Comparison of ENCODE assay signal across 18 cellular contexts in the genomic region with DNA sequence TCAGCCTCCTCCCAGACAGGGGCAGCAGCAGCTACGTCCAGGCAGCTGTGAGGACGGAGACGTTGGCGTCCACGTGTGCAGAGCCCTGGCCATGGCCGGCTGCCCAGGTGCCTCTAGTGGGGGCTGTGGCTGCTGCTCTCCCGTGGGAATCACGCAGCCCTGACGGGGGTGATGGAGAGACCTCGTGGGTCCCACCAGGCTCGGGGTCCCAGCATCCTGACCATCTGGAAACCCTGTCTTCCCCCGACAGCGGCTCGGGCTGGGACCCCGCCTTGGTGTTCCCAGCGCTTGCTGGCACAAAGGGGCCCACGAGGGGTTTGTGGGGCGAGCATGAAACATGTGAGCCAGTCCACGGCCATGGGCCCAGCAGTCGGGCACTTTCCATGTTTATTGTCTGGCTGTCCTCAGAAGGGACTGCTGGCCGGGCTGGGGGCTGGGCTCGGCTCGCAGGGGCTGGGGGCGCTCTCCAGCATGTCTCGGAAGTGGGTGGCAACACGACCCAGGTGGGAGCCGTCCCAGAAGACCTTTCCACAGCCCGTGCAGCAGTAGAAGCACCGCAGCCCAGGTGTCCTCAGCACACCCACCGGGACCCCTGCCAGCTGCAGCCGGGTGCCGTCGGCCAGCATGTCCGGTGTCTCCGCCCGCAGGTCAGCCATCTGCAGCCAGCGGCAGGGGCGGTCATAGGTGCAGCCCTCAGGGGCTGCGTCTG. TPM values are rescaled to one million over a fixed set of nuclear protein-coding genes. Genes with fewer than 3 reads are reported as not detected.
A peak's percentile ranks its signal among the peaks of the same experiment; 100 is the strongest.
DNase-seq lines count a peak whose midpoint lies in the region; ATAC-seq, FAIRE-seq and TF ChIP-seq lines count a peak whose summit lies in the region.
"Had no signal": no experiment of that assay in that cellular context is flagged by ENCODE, and none has a peak within 500 bp of the region (broad histone marks: within the 10 kb centered on the region; RNA-seq: fewer than 3 reads in every experiment).

No MANE protein-coding gene starts in this region.

- POLR2A ChIA-PET in MCF 10A (lab: Yijun Ruan, JAX): no interaction called here

- TF ChIP-seq CTCF in breast epithelium (IDR thresholded peaks at IDR 0.05): no peak
- TF ChIP-seq CTCF in MCF 10A (IDR thresholded peaks at IDR 0.05; ENCODE audit: unreplicated experiment): no peak
- no peak for TF ChIP-seq CTCF in upper lobe of right lung (IDR thresholded peaks at IDR 0.05)
- no peak for TF ChIP-seq CTCF in D721Med (IDR thresholded peaks at IDR 0.05; ENCODE audit: insufficient read depth, missing control alignments)
- TF ChIP-seq CTCF in mammary epithelial cell (conservative IDR thresholded peaks at IDR 0.05 in 1 of 2, IDR thresholded peaks at IDR 0.05 in 1 of 2; ENCODE audit: extremely low read depth in 1 of 2, insufficient read depth in 1 of 2, low read depth in 1 of 2, low read length in 2 of 2): no peak

- H3K4me2 ChIP-seq in mammary epithelial cell (ENCODE audit: insufficient read depth, low read depth, low read length): no peak overlapping the region
- H3K4me2 ChIP-seq: smooth muscle cell had no signal

- dilution Hi-C loops in mammary epithelial cell (cut with HindIII; ENCODE audit: low sequenced_read_pairs): no loop called here

- TF ChIP-seq POLR2A in breast epithelium (IDR thresholded peaks at IDR 0.05): no peak

- H3K4me3 ChIP-seq in breast epithelium (peak overlapping the region; percentile 2 to 56 (median 5)), duodenal mucosa (ENCODE audit: low read depth in 1 of 2, low read length in 2 of 2) (peak overlapping the region; percentile 48 to 62), mucosa of rectum (ENCODE audit: low read length in 2 of 2) (peak overlapping the region; percentile 69 to 73), upper lobe of right lung (no peak overlapping the region), mammary epithelial cell (replicated peaks in 1 of 3; ENCODE audit: insufficient read depth in 1 of 3, low read depth in 2 of 3, low read length in 3 of 3) (no peak overlapping the region)
- H3K4me3 ChIP-seq: smooth muscle cell had no signal

- BruUV-seq in MCF 10A (replicated peaks; lab: Mats Ljungman, UMichigan): no TSS peak
- no TSS peak for BruUV-seq in mammary epithelial cell (replicated peaks; lab: Mats Ljungman, UMichigan)

- CTCF ChIA-PET in MCF 10A (lab: Yijun Ruan, JAX): no interaction called here
- CTCF ChIA-PET in mammary epithelial cell (lab: Charles Lee; ENCODE audit: low non-redundant PET): no interaction called here

- H3K79me2 ChIP-seq in mammary epithelial cell (ENCODE audit: insufficient read depth, low read length): no peaks in the 10 kb centered on the region

- H3K27me3 ChIP-seq in breast epithelium (peaks cover 0 to 2% of the 10 kb centered on the region in 2 donors), duodenal mucosa (ENCODE audit: control insufficient read depth in 1 of 2, insufficient read depth in 2 of 2, low read length in 2 of 2) (no peaks in the 10 kb centered on the region), mucosa of rectum (ENCODE audit: control insufficient read depth in 2 of 2, insufficient read depth in 2 of 2, low read length in 2 of 2) (no peaks in the 10 kb centered on the region), upper lobe of right lung (no peaks in the 10 kb centered on the region), mammary epithelial cell (ENCODE audit: insufficient read depth, low read length) (no peaks in the 10 kb centered on the region)

- in situ Hi-C loops in mammary epithelial cell (cut with MboI; ENCODE audit: low sequenced_read_pairs in 2 of 2): no loop called here

- no peaks in the 10 kb centered on the region for H3K27me3 Mint-ChIP-seq in MCF 10A (ENCODE audit: insufficient read depth, unreplicated experiment)
- H3K27me3 Mint-ChIP-seq: brain had no signal

- H3K9me3 ChIP-seq in breast epithelium: no peaks in the 10 kb centered on the region
- no peaks in the 10 kb centered on the region for H3K9me3 ChIP-seq in duodenal mucosa (ENCODE audit: control insufficient read depth in 1 of 2, low read length in 2 of 2)
- no peaks in the 10 kb centered on the region for H3K9me3 ChIP-seq in mucosa of rectum (ENCODE audit: control insufficient read depth in 2 of 2, low read length in 2 of 2)
- no peaks in the 10 kb centered on the region for H3K9me3 ChIP-seq in upper lobe of right lung
- no peaks in the 10 kb centered on the region for H3K9me3 ChIP-seq in mammary epithelial cell (replicated peaks; ENCODE audit: insufficient read depth, low read length)

- intact Hi-C loops in breast epithelium (cut with DNase I; ENCODE audit: low total_unique reads): no loop called here
- intact Hi-C loops in MCF 10A (cut with micrococcal nuclease): no loop called here
- intact Hi-C loops in upper lobe of right lung (cut with DNase I): no loop called here
- intact Hi-C loops in mammary epithelial cell (cut with micrococcal nuclease): no loop called here

- peaks cover 7% of the 10 kb centered on the region for H3K36me3 Mint-ChIP-seq in MCF 10A (ENCODE audit: insufficient read depth, unreplicated experiment)
- H3K36me3 Mint-ChIP-seq: brain had no signal

- H2AFZ ChIP-seq in mammary epithelial cell (ENCODE audit: low read depth, low read length): no peak overlapping the region

- no peaks in the 10 kb centered on the region for H3K9me3 Mint-ChIP-seq in MCF 10A (ENCODE audit: unreplicated experiment)
- H3K9me3 Mint-ChIP-seq: activated T-cell treated with anti-CD3 and anti-CD28 coated beads, Interleukin-2, amount 50 U/mL, for 72 hours; brain had no signal

- H3K36me3 ChIP-seq in breast epithelium (no peaks in the 10 kb centered on the region), duodenal mucosa (ENCODE audit: control insufficient read depth in 1 of 2, insufficient read depth in 2 of 2, low read length in 2 of 2) (no peaks in the 10 kb centered on the region), mucosa of rectum (ENCODE audit: control insufficient read depth in 2 of 2, insufficient read depth in 2 of 2, low read length in 2 of 2) (no peaks in the 10 kb centered on the region), upper lobe of right lung (no peaks in the 10 kb centered on the region), mammary epithelial cell (ENCODE audit: insufficient read depth, low read length) (no peaks in the 10 kb centered on the region)

- DNase-seq in breast epithelium (ENCODE audit: low spot score in 2 of 2) (peak in 1 of 2 donors; percentile 55), MCF 10A (ENCODE audit: unreplicated experiment) (no peak), upper lobe of right lung (peak; percentile 63), D721Med (ENCODE audit: insufficient read length, low spot score) (no peak), mammary epithelial cell (no peak)
- DNase-seq: activated T-cell treated with anti-CD3 and anti-CD28 coated beads, Interleukin-2, amount 50 U/mL, for 72 hours; IMR-90; NCI-H1417; NCI-H774 had no signal

- ATAC-seq in upper lobe of right lung: no peak
- no peak for ATAC-seq in HG02798 (IDR thresholded peaks at IDR 0.05; ENCODE audit: poor library complexity, unreplicated experiment)
- ATAC-seq: activated T-cell treated with anti-CD3 and anti-CD28 coated beads, Interleukin-2, amount 50 U/mL, for 72 hours had no signal

- H3K4me1 Mint-ChIP-seq in MCF 10A (ENCODE audit: insufficient read depth, unreplicated experiment): no peaks in the 10 kb centered on the region

- H3K27ac ChIP-seq in breast epithelium: peak overlapping the region; percentile 89 to 93
- peak overlapping the region; percentile 42 for H3K27ac ChIP-seq in duodenal mucosa (ENCODE audit: low read depth, low read length)
- peak overlapping the region; percentile 93 to 98 for H3K27ac ChIP-seq in mucosa of rectum (ENCODE audit: low read depth in 2 of 2, low read length in 2 of 2)
- H3K27ac ChIP-seq in upper lobe of right lung: peak overlapping the region; percentile 67
- H3K27ac ChIP-seq in mammary epithelial cell (ENCODE audit: insufficient read depth, low read depth, low read length): no peak overlapping the region
- H3K27ac ChIP-seq: epithelial cell of prostate had no signal

- no peak overlapping the region for H3K27ac Mint-ChIP-seq in MCF 10A (ENCODE audit: low read depth, unreplicated experiment)
- H3K27ac Mint-ChIP-seq: activated T-cell treated with anti-CD3 and anti-CD28 coated beads, Interleukin-2, amount 50 U/mL, for 72 hours had no signal

- no peak for FAIRE-seq in D721Med (lab: Jason Lieb, UNC)

- peaks cover under 1% of the 10 kb centered on the region for H4K20me1 ChIP-seq in mammary epithelial cell (ENCODE audit: insufficient read depth, low read length)

- WGBS in mammary epithelial cell (ENCODE audit: low coverage, missing lambda C conversion rate): 54% methylated on average over 17 of the region's 39 CpGs

- H3K9ac ChIP-seq in duodenal mucosa (ENCODE audit: low read depth in 1 of 2, low read length in 2 of 2) (peak overlapping the region; percentile 54 to 59), mucosa of rectum (ENCODE audit: low read depth in 1 of 2, low read length in 2 of 2) (peak overlapping the region; percentile 32 to 91), mammary epithelial cell (ENCODE audit: insufficient read depth, low read length) (no peak overlapping the region)

- no peak overlapping the region for H3K4me3 Mint-ChIP-seq in MCF 10A (ENCODE audit: unreplicated experiment)
- H3K4me3 Mint-ChIP-seq: brain had no signal

- peaks cover 14 to 35% of the 10 kb centered on the region in 2 donors for H3K4me1 ChIP-seq in breast epithelium
- peaks cover 59 to 62% of the 10 kb centered on the region in 2 donors for H3K4me1 ChIP-seq in duodenal mucosa (ENCODE audit: control insufficient read depth in 1 of 2, insufficient read depth in 2 of 2, low read length in 2 of 2)
- H3K4me1 ChIP-seq in mucosa of rectum (ENCODE audit: control insufficient read depth in 2 of 2, insufficient read depth in 2 of 2, low read length in 2 of 2): peaks cover 62 to 67% of the 10 kb centered on the region in 2 donors
- H3K4me1 ChIP-seq in upper lobe of right lung: peaks cover 49% of the 10 kb centered on the region
- H3K4me1 ChIP-seq in mammary epithelial cell (ENCODE audit: insufficient read depth, low read length): peaks cover 45% of the 10 kb centered on the region

RNA-seq across cellular contexts. Expression of gene NRARP, which starts 4.6 kb away (rescaled TPM):
- total RNA-seq in breast epithelium (1 to 10 TPM; 2.1 to 6.9 (median 3.5) TPM), MCF 10A (2022) (1.4 and 2.2 TPM in 2 replicates), upper lobe of right lung (21.5 TPM), mammary epithelial cell (1 to 10 TPM in 1 of 2 donors, under 1 TPM in 1; 0.50 to 1.2 TPM)
- 0.37 TPM for polyA plus RNA-seq in mammary epithelial cell
- not detected for polyA minus RNA-seq in mammary epithelial cell
- total RNA-seq: IMR-90 had no signal

RNA-seq across cellular contexts. Expression of gene TOR4A, which starts 29.2 kb away (rescaled TPM):
- total RNA-seq in breast epithelium (1 to 10 TPM; 2.9 to 5.4 (median 3.7) TPM), MCF 10A (2022) (20.6 and 21.9 TPM in 2 replicates), upper lobe of right lung (27.4 TPM), mammary epithelial cell (1 to 10 TPM in 1 of 2 donors, under 1 TPM in 1; 0.73 to 1.5 TPM)
- polyA plus RNA-seq in mammary epithelial cell: 0.11 TPM
- not detected for polyA minus RNA-seq in mammary epithelial cell

RNA-seq across cellular contexts. Expression of gene NELFB, which starts 51.6 kb away (rescaled TPM):
- 10 to 100 TPM; 32.6 to 39.2 (median 38.7) TPM for total RNA-seq in breast epithelium
- total RNA-seq in MCF 10A (2022): 38.0 and 40.5 TPM in 2 replicates
- 47.2 TPM for total RNA-seq in upper lobe of right lung
- total RNA-seq in mammary epithelial cell: 10 to 100 TPM; 39.5 to 54.9 TPM
- 44.4 TPM for polyA plus RNA-seq in mammary epithelial cell
- polyA minus RNA-seq in mammary epithelial cell: 37.9 TPM

RNA-seq across cellular contexts. Expression of gene STPG3, which starts 55.6 kb away (rescaled TPM):
- total RNA-seq in breast epithelium: not detected
- not detected in 2 replicates for total RNA-seq in MCF 10A (2022)
- not detected for total RNA-seq in upper lobe of right lung
- total RNA-seq in mammary epithelial cell: not detected
- not detected for polyA plus RNA-seq in mammary epithelial cell
- not detected for polyA minus RNA-seq in mammary epithelial cell
- total RNA-seq: IMR-90, mucosa of gallbladder, smooth muscle cell, urinary bladder had no signal
- polyA plus RNA-seq: AG04450, IMR-90, smooth muscle cell, urinary bladder had no signal

Comparison
In these comparisons a context has a peak if more than half of its experiments do, and no peak if none do; other contexts are left out.
1. H3K4me3 ChIP-seq: peak in breast epithelium (3 of 3), duodenal mucosa (2 of 2) and mucosa of rectum (2 of 2); none in upper lobe of right lung (single experiment) and mammary epithelial cell (0 of 3).